16 cellular contexts compared by ENCODE assay signal in the genomic region with DNA sequence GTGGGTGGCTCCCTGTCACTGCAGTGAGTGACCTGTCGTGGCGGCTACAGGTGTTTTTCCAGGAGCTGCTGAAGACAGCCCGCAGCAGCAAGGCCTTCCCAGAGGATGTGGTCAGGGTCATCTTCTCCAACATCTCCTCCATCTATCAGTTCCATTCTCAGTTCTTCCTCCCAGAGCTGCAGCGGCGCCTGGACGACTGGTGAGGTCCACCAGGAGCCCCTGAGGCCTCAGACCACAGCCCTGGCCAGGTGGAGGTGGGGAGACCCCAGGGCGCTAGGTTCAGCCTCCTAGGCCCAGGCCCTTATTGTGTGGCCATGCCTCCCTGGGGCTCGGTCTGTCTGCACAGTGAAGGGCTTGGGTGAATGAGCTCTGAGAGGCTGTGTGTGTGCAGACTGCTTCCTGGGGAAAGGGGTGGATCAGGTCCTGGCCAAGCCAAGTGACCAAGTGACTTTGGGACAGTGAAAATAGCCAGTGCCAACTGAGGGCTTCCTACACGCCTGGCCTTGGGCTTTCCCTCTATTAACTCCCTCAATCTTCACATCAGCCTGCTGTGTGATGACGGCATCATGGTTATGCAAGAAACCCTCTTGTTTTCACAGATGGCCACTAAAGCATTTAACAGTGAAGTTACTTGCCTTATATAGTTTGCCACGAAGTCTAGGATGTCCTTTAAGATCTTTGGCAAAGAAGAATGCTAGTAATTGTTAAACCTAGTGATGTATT. TPM values are rescaled to one million over a fixed set of nuclear protein-coding genes. Genes with fewer than 3 reads are reported as not detected.
DNase-seq lines count a peak whose midpoint lies in the region; ATAC-seq lines count a peak whose summit lies in the region.
"Had no signal": no experiment of that assay in that cellular context is flagged by ENCODE, and none has a peak within 500 bp of the region (broad histone marks: within the 10 kb centered on the region; RNA-seq: fewer than 3 reads in every experiment).

No MANE protein-coding gene starts in this region.

- ATAC-seq in GM21529 (IDR thresholded peaks at IDR 0.05; ENCODE audit: unreplicated experiment) (no peak), HG03039 (IDR thresholded peaks at IDR 0.05; ENCODE audit: unreplicated experiment) (no peak)
- ATAC-seq: naive thymus-derived CD4-positive, alpha-beta T cell; Panc1 had no signal

- H3K4me3 Mint-ChIP-seq in dendritic cell treated with granulocyte-macrophage colony-stimulating factor and Interleukin-4, amounts not matched to agents 40 ng/mL and 50 ng/mL, for 4 days, result no peak overlapping the region
- H3K4me3 Mint-ChIP-seq: naive thymus-derived CD4-positive, alpha-beta T cell had no signal

- H3K4me1 Mint-ChIP-seq in dendritic cell treated with granulocyte-macrophage colony-stimulating factor and Interleukin-4, amounts not matched to agents 40 ng/mL and 50 ng/mL, for 4 days (ENCODE audit: low read depth), result peaks cover 84% of the 10 kb centered on the region

- peaks cover 99% of the 10 kb centered on the region for H3K36me3 Mint-ChIP-seq in dendritic cell treated with granulocyte-macrophage colony-stimulating factor and Interleukin-4, amounts not matched to agents 40 ng/mL and 50 ng/mL, for 4 days (ENCODE audit: low read depth)
- H3K36me3 Mint-ChIP-seq: naive thymus-derived CD4-positive, alpha-beta T cell had no signal

- no peaks in the 10 kb centered on the region for H3K27me3 Mint-ChIP-seq in dendritic cell treated with granulocyte-macrophage colony-stimulating factor and Interleukin-4, amounts not matched to agents 40 ng/mL and 50 ng/mL, for 4 days
- H3K27me3 Mint-ChIP-seq: naive thymus-derived CD4-positive, alpha-beta T cell had no signal

- no peaks in the 10 kb centered on the region for H3K9me3 Mint-ChIP-seq in dendritic cell treated with granulocyte-macrophage colony-stimulating factor and Interleukin-4, amounts not matched to agents 40 ng/mL and 50 ng/mL, for 4 days
- H3K9me3 Mint-ChIP-seq: naive thymus-derived CD4-positive, alpha-beta T cell had no signal

- DNase-seq in EH (ENCODE audit: low read depth), result peak; percentile 68
- peak; percentile 75 for DNase-seq in NCI-H460 (ENCODE audit: extremely low read depth, low read depth)
- peak; percentile 41 for DNase-seq in renal cortical epithelial cell (ENCODE audit: low read depth)
- no peak for DNase-seq in NCI-H524 (lab: John Stamatoyannopoulos, UW)
- DNase-seq in NCI-H345 treated with DMSO at 0.1 percent for 48 hours (lab: John Stamatoyannopoulos, UW; ENCODE audit: unreplicated experiment), result no peak
- DNase-seq: activated effector memory CD4-positive, alpha-beta T cell treated with Interleukin-2 at 50 U/mL for 16 hours; naive thymus-derived CD4-positive, alpha-beta T cell; NCI-H2029; NCI-H69; WERI-Rb-1 had no signal

- intact Hi-C loops in dendritic cell treated with granulocyte-macrophage colony-stimulating factor and Interleukin-4, amounts not matched to agents 40 ng/mL and 50 ng/mL, for 4 days (cut with micrococcal nuclease), result no loop called here

- H3K27ac Mint-ChIP-seq in dendritic cell treated with granulocyte-macrophage colony-stimulating factor and Interleukin-4, amounts not matched to agents 40 ng/mL and 50 ng/mL, for 4 days, result peak overlapping the region; percentile 86

RNA-seq across cellular contexts. Expression of a gene that starts 6.4 kb away (rescaled TPM):
- 0.10 TPM in 1 of 2 replicates, not detected in the other for total RNA-seq in NCI-H460 (2014; rRNA removed; shearing (Covaris generic))
- 0.57 TPM in 1 of 2 replicates, not detected in the other for polyA plus RNA-seq in NCI-H460 (2014; cell fraction: nucleus; rRNA removed)
- total RNA-seq in renal cortical epithelial cell, result 0.05 TPM in 1 of 2 replicates, not detected in the other
- total RNA-seq: M059J, pulmonary artery endothelial cell had no signal

RNA-seq across cellular contexts. Expression of a gene that starts 25.8 kb away (rescaled TPM):
- total RNA-seq in NCI-H460 (2014; rRNA removed; shearing (Covaris generic)), result 191 and 198 TPM in 2 replicates
- 240 and 343 TPM in 2 replicates for polyA plus RNA-seq in NCI-H460 (2014; cell fraction: nucleus; rRNA removed)
- 196 and 243 TPM in 2 replicates for total RNA-seq in renal cortical epithelial cell

RNA-seq across cellular contexts. Expression of a gene that starts 57.3 kb away (rescaled TPM):
- 0.07 TPM in 1 of 2 replicates, not detected in the other for total RNA-seq in NCI-H460 (2014; rRNA removed; shearing (Covaris generic))
- polyA plus RNA-seq in NCI-H460 (2014; cell fraction: nucleus; rRNA removed), result not detected in 2 replicates
- not detected in 2 replicates for total RNA-seq in renal cortical epithelial cell
- total RNA-seq: M059J had no signal

Comparison
In these comparisons a context has a peak if more than half of its experiments do, and no peak if none do; other contexts are left out.
1. DNase-seq: peak in EH (single experiment), NCI-H460 (single experiment) and renal cortical epithelial cell (single experiment); none in NCI-H524 (0 of 2) and NCI-H345 treated with DMSO at 0.1 percent for 48 hours (single experiment).